Comparison of ENCODE assay signal across 2 cellular contexts in genomic region chr6:36428911-36429310, GRCh38.
TF ChIP-seq lines count a peak whose summit lies in the region.

No MANE protein-coding gene starts in this region.

TF ChIP-seq in SK-N-SH, 30 proteins besides CTCF, POLR2A, EP300 and RAD21 (continued from another document):
- TF ChIP-seq ZBTB33 (IDR thresholded peaks at IDR 0.05; ENCODE audit: borderline replicate concordance, low read depth) (no peak), CHD2 (IDR thresholded peaks at IDR 0.05; ENCODE audit: low read length, partially characterized antibody) (no peak), GABPA (IDR thresholded peaks at IDR 0.05; ENCODE audit: low read depth) (no peak), RFX5 (IDR thresholded peaks at IDR 0.05; ENCODE audit: low read length) (no peak), USF2 (IDR thresholded peaks at IDR 0.05; ENCODE audit: borderline replicate concordance, low read depth, low read length) (no peak), MXI1 (IDR thresholded peaks at IDR 0.05; ENCODE audit: low read depth, low read length) (no peak), MAX (IDR thresholded peaks at IDR 0.05; ENCODE audit: low read depth) (no peak), FOXJ3 (CRISPR knock-in tag; IDR thresholded peaks at IDR 0.05) (no peak), MEF2A (IDR thresholded peaks at IDR 0.05; ENCODE audit: borderline replicate concordance, low read depth) (no peak)
TF ChIP-seq in SK-N-SH: peak in this region for 0.

TF ChIP-seq in SK-N-SH treated with all-trans-retinoic acid at 6 μM for 48 hours, 23 proteins besides CTCF, POLR2A, EP300 and RAD21 (continued from another document):
- TF ChIP-seq PATZ1 (CRISPR knock-in tag; IDR thresholded peaks at IDR 0.05; ENCODE audit: borderline replicate concordance) (no peak), ZNF8 (CRISPR knock-in tag; IDR thresholded peaks at IDR 0.05) (no peak), ZNF70 (CRISPR knock-in tag; IDR thresholded peaks at IDR 0.05) (no peak), OSR1 (CRISPR knock-in tag; IDR thresholded peaks at IDR 0.05) (no peak), TSHZ2 (CRISPR knock-in tag; IDR thresholded peaks at IDR 0.05) (no peak), PPARA (CRISPR knock-in tag; IDR thresholded peaks at IDR 0.05; ENCODE audit: borderline replicate concordance) (no peak), CSRNP3 (CRISPR knock-in tag; IDR thresholded peaks at IDR 0.05) (no peak), GLIS3 (CRISPR knock-in tag; IDR thresholded peaks at IDR 0.05) (no peak), RARB (CRISPR knock-in tag; IDR thresholded peaks at IDR 0.05) (no peak), CSDC2 (CRISPR knock-in tag; IDR thresholded peaks at IDR 0.05) (no peak), SNAI2 (CRISPR knock-in tag; IDR thresholded peaks at IDR 0.05) (no peak), ISL1 (CRISPR knock-in tag; IDR thresholded peaks at IDR 0.05) (no peak), ZNF565 (CRISPR knock-in tag; conservative IDR thresholded peaks at IDR 0.05; ENCODE audit: low read depth) (no peak), ZC3H10 (CRISPR knock-in tag; IDR thresholded peaks at IDR 0.05) (no peak), ARNTL (CRISPR knock-in tag; IDR thresholded peaks at IDR 0.05; ENCODE audit: borderline replicate concordance, low read depth) (no peak)
